Comparison of ENCODE assay signal across 8 cellular contexts in genomic region chr15:42920281-42921048, GRCh38. TPM values are rescaled to one million over a fixed set of nuclear protein-coding genes. Genes with fewer than 3 reads are reported as not detected.
A peak's percentile ranks its signal among the peaks of the same experiment; 100 is the strongest.
DNase-seq lines count a peak whose midpoint lies in the region; ATAC-seq and TF ChIP-seq lines count a peak whose summit lies in the region.

Gene TTBK2 (minus strand): TSS chr15:42920778. CDS start chr15:42878617, 42,161 bp downstream.

- TF ChIP-seq CTCF in Panc1 (IDR thresholded peaks at IDR 0.05) (no peak), esophagus muscularis mucosa (IDR thresholded peaks at IDR 0.05) (peak in 1 of 3 experiments; percentile 34)

- DNase-seq in DMS53 (lab: John Stamatoyannopoulos, UW) (peak; percentile 98), KG1 (lab: John Stamatoyannopoulos, UW) (peak; percentile 98), Panc1 (ENCODE audit: low read depth, low spot score) (peak; percentile 95), esophagus muscularis mucosa (ENCODE audit: extremely low spot score) (peak; percentile 99)
- peak; percentile 98 for DNase-seq in activated T-cell treated with anti-CD3 and anti-CD28 coated beads, Interleukin-2, amount 50 U/mL, for 48 hours
- DNase-seq in stimulated activated CD8-positive, alpha-beta memory T cell treated with anti-CD3 and anti-CD28 coated beads, Interleukin-7, amount 100 ng/mL, for 4 hours (ENCODE audit: low read depth in 2 of 2): peak; percentile 96 to 97

- peak; percentile 89 for TF ChIP-seq POLR2A in esophagus muscularis mucosa (IDR thresholded peaks at IDR 0.05; ENCODE audit: low read depth)

- no TSS peak for BruUV-seq in Panc1 (replicated peaks; lab: Mats Ljungman, UMichigan)

- TF ChIP-seq EP300 in esophagus muscularis mucosa (IDR thresholded peaks at IDR 0.05): no peak

- ATAC-seq in GM21723 (IDR thresholded peaks at IDR 0.05; ENCODE audit: unreplicated experiment) (peak; percentile 86), Panc1 (peak; percentile 99)

- intact Hi-C loops in Panc1 (cut with micrococcal nuclease; ENCODE audit: unreplicated experiment): no loop called here
- intact Hi-C loops in esophagus muscularis mucosa (cut with DNase I): loop anchor here (10.0 kb wide), 1 partner anchor 186 kb away; the partner anchor contains the start of gene CDAN1

- WGBS in esophagus muscularis mucosa: 0% methylated on average over 8 of the region's 75 CpGs

- in situ Hi-C loops in Panc1 (cut with HindIII; ENCODE audit: low pct_unique_long_range_greater_than_20kb, low sequenced_read_pairs): no loop called here

- H3K4me1 ChIP-seq in Panc1 (ENCODE audit: control insufficient read depth, insufficient read depth, low read length): peaks cover 6% of the 10 kb centered on the region; the same call in 1 of the 2 replicates
- H3K4me1 ChIP-seq in esophagus muscularis mucosa: peaks cover 5 to 29% (median 26%) of the 10 kb centered on the region in 4 donors
- peaks cover 7 to 11% of the 10 kb centered on the region in 2 donors for H3K4me1 ChIP-seq in muscle layer of duodenum (ENCODE audit: control insufficient read depth in 1 of 2, insufficient read depth in 2 of 2, low read length in 2 of 2)

- H3K27me3 ChIP-seq in Panc1 (ENCODE audit: control insufficient read depth, insufficient read depth, low read length): no peaks in the 10 kb centered on the region
- no peaks in the 10 kb centered on the region for H3K27me3 ChIP-seq in esophagus muscularis mucosa
- no peaks in the 10 kb centered on the region for H3K27me3 ChIP-seq in muscle layer of duodenum (ENCODE audit: low read depth, low read length)

- H3K4me3 ChIP-seq in Panc1 (ENCODE audit: low read depth in 2 of 2, low read length in 2 of 2) (peak within 1 kb of the TSS; percentile 78 to 84), esophagus muscularis mucosa (peak within 1 kb of the TSS; percentile 84 to 100 (median 90)), muscle layer of duodenum (ENCODE audit: low read depth in 1 of 2, low read length in 2 of 2) (peak within 1 kb of the TSS; percentile 75 to 89)

- H3K36me3 ChIP-seq in Panc1 (ENCODE audit: control insufficient read depth, insufficient read depth, low read length): no peaks in the 10 kb centered on the region
- no peaks in the 10 kb centered on the region for H3K36me3 ChIP-seq in esophagus muscularis mucosa
- no peaks in the 10 kb centered on the region for H3K36me3 ChIP-seq in muscle layer of duodenum (ENCODE audit: control insufficient read depth in 1 of 2, insufficient read depth in 2 of 2, low read length in 2 of 2)

- H3K27ac ChIP-seq in Panc1 (ENCODE audit: low read length): peak within 1 kb of the TSS; percentile 76
- H3K27ac ChIP-seq in esophagus muscularis mucosa (replicated peaks in 1 of 4): peak within 1 kb of the TSS; percentile 87 to 98 (median 90)
- peak within 1 kb of the TSS; percentile 71 for H3K27ac ChIP-seq in muscle layer of duodenum (ENCODE audit: low read length)

- no peaks in the 10 kb centered on the region for H3K9me3 ChIP-seq in Panc1 (ENCODE audit: control insufficient read depth, insufficient read depth, low read depth, low read length)
- H3K9me3 ChIP-seq in esophagus muscularis mucosa: no peaks in the 10 kb centered on the region
- H3K9me3 ChIP-seq in muscle layer of duodenum (ENCODE audit: control insufficient read depth in 1 of 2, low read length in 2 of 2): no peaks in the 10 kb centered on the region

- POLR2A ChIA-PET in Panc1 (lab: Charles Lee): no interaction called here

- CTCF ChIA-PET in Panc1 (lab: Charles Lee): no interaction called here

RNA-seq across cellular contexts. Expression of gene TTBK2, which starts in this region (rescaled TPM):
- total RNA-seq in Panc1 (2021; ENCODE audit: unreplicated experiment): 17.2 TPM
- 7.4 TPM for polyA plus RNA-seq in Panc1 (2012; ENCODE audit: insufficient read length)
- total RNA-seq in esophagus muscularis mucosa: 10 to 100 TPM; 19.4 to 33.0 (median 25.1) TPM

Comparison
In these comparisons a context has a peak if more than half of its experiments do, and no peak if none do; other contexts are left out.
1. Peak in every context shown above with its lines: DNase-seq, ATAC-seq, H3K4me3 ChIP-seq and H3K27ac ChIP-seq.